In the genomic region with DNA sequence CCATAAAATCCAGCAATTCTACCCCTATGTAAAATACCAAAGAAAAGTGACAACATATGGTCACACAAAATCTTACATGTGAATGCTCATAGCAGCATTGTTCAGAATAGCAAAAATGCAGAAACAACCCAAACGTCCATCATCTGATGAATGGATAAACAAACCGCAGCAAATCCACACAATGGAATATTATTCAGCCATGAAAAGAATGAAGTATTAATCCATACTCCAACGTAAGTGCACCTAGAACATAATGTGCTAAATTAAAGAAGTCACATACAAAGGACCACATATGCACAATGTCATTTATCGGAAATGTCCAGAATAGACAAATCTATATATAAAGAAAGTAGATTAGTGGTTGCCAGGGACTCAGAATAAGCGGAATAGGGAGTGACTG, we compare ENCODE assay signal across 23 cellular contexts.
"Had no signal": no experiment of that assay in that cellular context is flagged by ENCODE, and none has a peak within 500 bp of the region (broad histone marks: within the 10 kb centered on the region; RNA-seq: fewer than 3 reads in every experiment).

No MANE protein-coding gene starts in this region.

- ATAC-seq: effector memory CD8-positive, alpha-beta T cell; gastrocnemius medialis; heart right ventricle; left cardiac atrium; left lung; left ventricle myocardium superior; lower lobe of right lung; naive thymus-derived CD4-positive, alpha-beta T cell had no signal

- H3K9me3 Mint-ChIP-seq: effector memory CD8-positive, alpha-beta T cell had no signal

- H3K4me3 Mint-ChIP-seq: dendritic cell treated with granulocyte-macrophage colony-stimulating factor and Interleukin-4, amounts not matched to agents 40 ng/mL and 50 ng/mL, for 4 days; effector memory CD8-positive, alpha-beta T cell; mesothelial cell of epicardium; naive thymus-derived CD4-positive, alpha-beta T cell had no signal

- H3K9me3 ChIP-seq: colonic mucosa, esophagus squamous epithelium, gastrocnemius medialis, left lung, lower lobe of right lung had no signal

- H3K4me1 ChIP-seq: colonic mucosa had no signal

- H3K4me3 ChIP-seq: colonic mucosa, esophagus squamous epithelium, gastrocnemius medialis, heart right ventricle, left lung, lower lobe of right lung had no signal

- DNase-seq: colonic mucosa; cortex of kidney; effector CD8-positive, alpha-beta T cell; effector memory CD8-positive, alpha-beta T cell; esophagus squamous epithelium; foreskin fibroblast; foreskin melanocyte; gastrocnemius medialis; glutamatergic neuron; head of caudate nucleus; heart right ventricle; hippocampal formation; left cardiac atrium; left lung; left ventricle myocardium superior; lower lobe of right lung; mesenchymal stem cell; naive thymus-derived CD4-positive, alpha-beta T cell had no signal

- H3K36me3 ChIP-seq: colonic mucosa, gastrocnemius medialis, lower lobe of right lung had no signal

- H3K27ac Mint-ChIP-seq: dendritic cell treated with granulocyte-macrophage colony-stimulating factor and Interleukin-4, amounts not matched to agents 40 ng/mL and 50 ng/mL, for 4 days; effector memory CD8-positive, alpha-beta T cell; mesothelial cell of epicardium; naive thymus-derived CD4-positive, alpha-beta T cell had no signal

- FAIRE-seq: endothelial cell of umbilical vein, islet of Langerhans, keratinocyte had no signal

- H3K27me3 ChIP-seq: colonic mucosa, esophagus squamous epithelium, gastrocnemius medialis, heart right ventricle, left lung had no signal

- H3K27me3 Mint-ChIP-seq: dendritic cell treated with granulocyte-macrophage colony-stimulating factor and Interleukin-4, amounts not matched to agents 40 ng/mL and 50 ng/mL, for 4 days; effector memory CD8-positive, alpha-beta T cell; naive thymus-derived CD4-positive, alpha-beta T cell had no signal

- H3K27ac ChIP-seq: colonic mucosa, esophagus squamous epithelium, gastrocnemius medialis, heart right ventricle, left lung, lower lobe of right lung had no signal
